In genomic region chr15:96327155-96327741, GRCh38 we compare ENCODE assay signal across 1 cellular context.
A peak's percentile ranks its signal among the peaks of the same experiment; 100 is the strongest.
TF ChIP-seq lines count a peak whose summit lies in the region.

No MANE protein-coding gene starts in this region.

TF ChIP-seq in HepG2, 621 proteins besides CTCF, POLR2A, EP300 and RAD21 (continued from another document and continues in another):
- TF ChIP-seq ZSCAN9 (CRISPR knock-in tag; IDR thresholded peaks at IDR 0.05; ENCODE audit: borderline replicate concordance) (no peak), MED1 (CRISPR knock-in tag; IDR thresholded peaks at IDR 0.05) (0 out of 2 replicates have a peak, but pooled peaks have one; percentile 34), HDAC6 (IDR thresholded peaks at IDR 0.05; ENCODE audit: low read depth, low read length) (no peak), STAG1 (CRISPR knock-in tag; IDR thresholded peaks at IDR 0.05) (peak; percentile 88), TMF1 (CRISPR knock-in tag; IDR thresholded peaks at IDR 0.05; ENCODE audit: low read depth) (no peak), FOXP1 (IDR thresholded peaks at IDR 0.05) (no peak), FOXP1 (CRISPR knock-in tag; IDR thresholded peaks at IDR 0.05) (no peak), USF2 (IDR thresholded peaks at IDR 0.05; ENCODE audit: low read depth, low read length) (no peak), USF2 (CRISPR knock-in tag; IDR thresholded peaks at IDR 0.05; ENCODE audit: borderline replicate concordance) (no peak), CEBPG (CRISPR knock-in tag; IDR thresholded peaks at IDR 0.05) (peak; percentile 63), ETS1 (CRISPR knock-in tag; IDR thresholded peaks at IDR 0.05) (no peak), CEBPB (IDR thresholded peaks at IDR 0.05; ENCODE audit: borderline replicate concordance, low read depth, low read length) (0 out of 2 replicates have a peak, but pooled peaks have one; percentile 34), YEATS2 (CRISPR knock-in tag; IDR thresholded peaks at IDR 0.05; ENCODE audit: borderline replicate concordance) (no peak), ZNF552 (CRISPR knock-in tag; IDR thresholded peaks at IDR 0.05; ENCODE audit: borderline replicate concordance) (no peak), PRMT3 (CRISPR knock-in tag; IDR thresholded peaks at IDR 0.05; ENCODE audit: borderline replicate concordance, low read depth) (no peak), ASH2L (IDR thresholded peaks at IDR 0.05; ENCODE audit: insufficient read length, low read depth, low read length) (peak; percentile 34), GRHL1 (CRISPR knock-in tag; conservative IDR thresholded peaks at IDR 0.05) (no peak), SAP130 (CRISPR knock-in tag; IDR thresholded peaks at IDR 0.05; ENCODE audit: low read depth) (0 out of 2 replicates have a peak, but pooled peaks have one; percentile 16), ZNF101 (CRISPR knock-in tag; IDR thresholded peaks at IDR 0.05; ENCODE audit: borderline replicate concordance, low read depth) (no peak), FOXA3 (CRISPR knock-in tag; IDR thresholded peaks at IDR 0.05) (no peak), CBX1 (IDR thresholded peaks at IDR 0.05; ENCODE audit: low read depth) (no peak), ZNF33B (CRISPR knock-in tag; IDR thresholded peaks at IDR 0.05) (no peak), NR3C1 (CRISPR knock-in tag; IDR thresholded peaks at IDR 0.05) (no peak), SIN3A (IDR thresholded peaks at IDR 0.05; ENCODE audit: borderline replicate concordance, low read depth, low read length) (no peak), GABPA (IDR thresholded peaks at IDR 0.05; ENCODE audit: low read depth, low read length) (no peak), GABPA (CRISPR knock-in tag; IDR thresholded peaks at IDR 0.05; ENCODE audit: low read depth) (peak; percentile 37), ARHGAP35 (CRISPR knock-in tag; IDR thresholded peaks at IDR 0.05; ENCODE audit: borderline replicate concordance) (no peak), SP2 (CRISPR knock-in tag; IDR thresholded peaks at IDR 0.05) (no peak), ZBTB4 (CRISPR knock-in tag; IDR thresholded peaks at IDR 0.05; ENCODE audit: borderline replicate concordance) (no peak), ZNF18 (CRISPR knock-in tag; IDR thresholded peaks at IDR 0.05; ENCODE audit: insufficient replicate concordance) (no peak), JDP2 (CRISPR knock-in tag; IDR thresholded peaks at IDR 0.05; ENCODE audit: borderline replicate concordance) (no peak), ETV6 (CRISPR knock-in tag; conservative IDR thresholded peaks at IDR 0.05) (no peak), ELF3 (CRISPR knock-in tag; IDR thresholded peaks at IDR 0.05) (0 out of 2 replicates have a peak, but pooled peaks have one; percentile 9), PREB (CRISPR knock-in tag; IDR thresholded peaks at IDR 0.05) (no peak), ZNF225 (CRISPR knock-in tag; IDR thresholded peaks at IDR 0.05) (no peak), ZFP91 (CRISPR knock-in tag; IDR thresholded peaks at IDR 0.05; ENCODE audit: borderline replicate concordance) (peak; percentile 93), ZBTB1 (CRISPR knock-in tag; IDR thresholded peaks at IDR 0.05; ENCODE audit: borderline replicate concordance) (no peak), ZNF20 (CRISPR knock-in tag; IDR thresholded peaks at IDR 0.05) (no peak), HIVEP1 (CRISPR knock-in tag; IDR thresholded peaks at IDR 0.05) (no peak), EZH2 (conservative IDR thresholded peaks at IDR 0.05; ENCODE audit: low read depth, low read length) (no peak), DR1 (CRISPR knock-in tag; IDR thresholded peaks at IDR 0.05) (no peak), ZKSCAN8 (CRISPR knock-in tag; IDR thresholded peaks at IDR 0.05; ENCODE audit: borderline replicate concordance) (0 out of 2 replicates have a peak, but pooled peaks have one; percentile 44), ZNF280D (CRISPR knock-in tag; IDR thresholded peaks at IDR 0.05) (no peak), ZZZ3 (CRISPR knock-in tag; IDR thresholded peaks at IDR 0.05; ENCODE audit: borderline replicate concordance) (no peak), ARID3A (IDR thresholded peaks at IDR 0.05; ENCODE audit: low read depth, low read length) (peak; percentile 15; the same call in 1 of the 2 replicates), FOXK2 (IDR thresholded peaks at IDR 0.05) (no peak)
